In the genomic region with DNA sequence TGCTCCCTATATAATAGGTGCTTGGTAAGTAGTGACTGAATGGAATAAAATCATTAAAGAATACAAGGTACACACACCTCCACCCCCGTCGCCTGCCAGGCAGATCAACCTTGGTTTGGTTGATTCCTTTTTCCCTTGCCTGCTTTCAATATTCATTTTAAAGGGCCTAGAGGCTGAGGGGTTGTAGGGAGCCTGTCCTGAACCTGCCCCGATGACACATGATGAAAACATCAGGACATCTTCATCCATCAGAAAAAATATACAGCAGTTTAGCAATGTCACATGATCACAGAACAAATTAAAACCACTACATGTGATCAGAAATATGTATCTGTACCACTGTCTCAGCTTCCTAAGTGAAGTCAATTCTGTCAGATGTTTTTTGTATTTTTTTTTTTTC, we compare ENCODE assay signal across 2 cellular contexts.
TF ChIP-seq lines count a peak whose summit lies in the region.

No MANE protein-coding gene starts in this region.

TF ChIP-seq in A549, 52 proteins besides CTCF, POLR2A, EP300 and RAD21:
- no peak for TF ChIP-seq CHD4 (IDR thresholded peaks at IDR 0.05; ENCODE audit: borderline replicate concordance)
- no peak for TF ChIP-seq RNF2 (IDR thresholded peaks at IDR 0.05; ENCODE audit: borderline replicate concordance, low read depth)
- TF ChIP-seq FOXS1 (CRISPR knock-in tag; IDR thresholded peaks at IDR 0.05): no peak
- TF ChIP-seq, protein P1, sequence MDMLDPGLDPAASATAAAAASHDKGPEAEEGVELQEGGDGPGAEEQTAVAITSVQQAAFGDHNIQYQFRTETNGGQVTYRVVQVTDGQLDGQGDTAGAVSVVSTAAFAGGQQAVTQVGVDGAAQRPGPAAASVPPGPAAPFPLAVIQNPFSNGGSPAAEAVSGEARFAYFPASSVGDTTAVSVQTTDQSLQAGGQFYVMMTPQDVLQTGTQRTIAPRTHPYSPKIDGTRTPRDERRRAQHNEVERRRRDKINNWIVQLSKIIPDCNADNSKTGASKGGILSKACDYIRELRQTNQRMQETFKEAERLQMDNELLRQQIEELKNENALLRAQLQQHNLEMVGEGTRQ (IDR thresholded peaks at IDR 0.05): peak; percentile 46

TF ChIP-seq in SK-N-SH, 30 proteins besides CTCF, POLR2A, EP300 and RAD21:
- TF ChIP-seq PBX3 (IDR thresholded peaks at IDR 0.05) (no peak), RFX5 (IDR thresholded peaks at IDR 0.05; ENCODE audit: low read length) (no peak), MAX (IDR thresholded peaks at IDR 0.05; ENCODE audit: low read depth) (no peak), GABPA (IDR thresholded peaks at IDR 0.05; ENCODE audit: low read depth) (no peak), ELF1 (IDR thresholded peaks at IDR 0.05) (no peak), FOXM1 (IDR thresholded peaks at IDR 0.05; ENCODE audit: low read depth) (no peak), YY1 (IDR thresholded peaks at IDR 0.05; ENCODE audit: low read depth) (no peak), REST (IDR thresholded peaks at IDR 0.05; ENCODE audit: low read depth, low read length) (no peak)
- TF ChIP-seq, protein P2, sequence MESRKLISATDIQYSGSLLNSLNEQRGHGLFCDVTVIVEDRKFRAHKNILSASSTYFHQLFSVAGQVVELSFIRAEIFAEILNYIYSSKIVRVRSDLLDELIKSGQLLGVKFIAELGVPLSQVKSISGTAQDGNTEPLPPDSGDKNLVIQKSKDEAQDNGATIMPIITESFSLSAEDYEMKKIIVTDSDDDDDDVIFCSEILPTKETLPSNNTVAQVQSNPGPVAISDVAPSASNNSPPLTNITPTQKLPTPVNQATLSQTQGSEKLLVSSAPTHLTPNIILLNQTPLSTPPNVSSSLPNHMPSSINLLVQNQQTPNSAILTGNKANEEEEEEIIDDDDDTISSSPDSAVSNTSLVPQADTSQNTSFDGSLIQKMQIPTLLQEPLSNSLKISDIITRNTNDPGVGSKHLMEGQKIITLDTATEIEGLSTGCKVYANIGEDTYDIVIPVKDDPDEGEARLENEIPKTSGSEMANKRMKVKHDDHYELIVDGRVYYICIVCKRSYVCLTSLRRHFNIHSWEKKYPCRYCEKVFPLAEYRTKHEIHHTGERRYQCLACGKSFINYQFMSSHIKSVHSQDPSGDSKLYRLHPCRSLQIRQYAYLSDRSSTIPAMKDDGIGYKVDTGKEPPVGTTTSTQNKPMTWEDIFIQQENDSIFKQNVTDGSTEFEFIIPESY (IDR thresholded peaks at IDR 0.05; ENCODE audit: borderline replicate concordance, low read depth): no peak
